Comparison of ENCODE assay signal across 3 cellular contexts in genomic region chr5:93322970-93323369, GRCh38.
A peak's percentile ranks its signal among the peaks of the same experiment; 100 is the strongest.
TF ChIP-seq lines count a peak whose summit lies in the region.

No MANE protein-coding gene starts in this region.

TF ChIP-seq in HCT116, 20 proteins besides CTCF, POLR2A, EP300 and RAD21 (continued from another document):
- TF ChIP-seq, protein P1, sequence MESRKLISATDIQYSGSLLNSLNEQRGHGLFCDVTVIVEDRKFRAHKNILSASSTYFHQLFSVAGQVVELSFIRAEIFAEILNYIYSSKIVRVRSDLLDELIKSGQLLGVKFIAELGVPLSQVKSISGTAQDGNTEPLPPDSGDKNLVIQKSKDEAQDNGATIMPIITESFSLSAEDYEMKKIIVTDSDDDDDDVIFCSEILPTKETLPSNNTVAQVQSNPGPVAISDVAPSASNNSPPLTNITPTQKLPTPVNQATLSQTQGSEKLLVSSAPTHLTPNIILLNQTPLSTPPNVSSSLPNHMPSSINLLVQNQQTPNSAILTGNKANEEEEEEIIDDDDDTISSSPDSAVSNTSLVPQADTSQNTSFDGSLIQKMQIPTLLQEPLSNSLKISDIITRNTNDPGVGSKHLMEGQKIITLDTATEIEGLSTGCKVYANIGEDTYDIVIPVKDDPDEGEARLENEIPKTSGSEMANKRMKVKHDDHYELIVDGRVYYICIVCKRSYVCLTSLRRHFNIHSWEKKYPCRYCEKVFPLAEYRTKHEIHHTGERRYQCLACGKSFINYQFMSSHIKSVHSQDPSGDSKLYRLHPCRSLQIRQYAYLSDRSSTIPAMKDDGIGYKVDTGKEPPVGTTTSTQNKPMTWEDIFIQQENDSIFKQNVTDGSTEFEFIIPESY (IDR thresholded peaks at IDR 0.05; ENCODE audit: extremely low read depth, insufficient replicate concordance, low read length), result no peak
- TF ChIP-seq ATF3 (IDR thresholded peaks at IDR 0.05) (no peak), FOSL1 (IDR thresholded peaks at IDR 0.05; ENCODE audit: low read depth) (no peak), YY1 (IDR thresholded peaks at IDR 0.05; ENCODE audit: extremely low read depth, insufficient replicate concordance, low read depth, low read length) (no peak), EGR1 (IDR thresholded peaks at IDR 0.05; ENCODE audit: low read depth) (no peak), JUND (IDR thresholded peaks at IDR 0.05) (no peak), REST (IDR thresholded peaks at IDR 0.05; ENCODE audit: low read depth) (no peak), ZNF274 (IDR thresholded peaks at IDR 0.05; ENCODE audit: low read depth, low read length) (no peak), EZH2phosphoT487 (IDR thresholded peaks at IDR 0.05; ENCODE audit: borderline replicate concordance) (no peak), TCF7L2 (IDR thresholded peaks at IDR 0.05; ENCODE audit: borderline replicate concordance, extremely low read depth, insufficient read depth, insufficient read length) (no peak), SRF (IDR thresholded peaks at IDR 0.05; ENCODE audit: low read depth) (no peak), MAX (IDR thresholded peaks at IDR 0.05) (no peak), CEBPB (IDR thresholded peaks at IDR 0.05; ENCODE audit: low read depth) (no peak), SP1 (IDR thresholded peaks at IDR 0.05; ENCODE audit: low read depth) (no peak), EZH2 (IDR thresholded peaks at IDR 0.05) (no peak), ZFX (IDR thresholded peaks at IDR 0.05) (no peak), ELF1 (IDR thresholded peaks at IDR 0.05; ENCODE audit: borderline replicate concordance, low read depth) (no peak)

TF ChIP-seq in HEK293, 187 proteins besides CTCF, POLR2A, EP300 and RAD21 (continued from another document):
- TF ChIP-seq PRDM6 (tag by site-specific recombination; IDR thresholded peaks at IDR 0.05), result 0 out of 2 replicates have a peak, but pooled peaks have one; percentile 47

TF ChIP-seq in H1, 55 proteins besides CTCF, POLR2A, EP300 and RAD21 (continued from another document):
- TF ChIP-seq YY1 (IDR thresholded peaks at IDR 0.05; ENCODE audit: low read depth, low read length), result peak; percentile 50; the same call in 1 of the 2 replicates
- no peak for TF ChIP-seq EZH2 (IDR thresholded peaks at IDR 0.05; ENCODE audit: low read depth, low read length, severe bottlenecking)
- TF ChIP-seq MAX (IDR thresholded peaks at IDR 0.05), result no peak
- no peak for TF ChIP-seq CHD1 (IDR thresholded peaks at IDR 0.05; ENCODE audit: low read depth, low read length)
- no peak for TF ChIP-seq CREB1 (IDR thresholded peaks at IDR 0.05)
TF ChIP-seq in H1: peak in this region for 1.
